In genomic region chr4:76714226-76714625, GRCh38 we compare ENCODE assay signal across 22 cellular contexts.
A peak's percentile ranks its signal among the peaks of the same experiment; 100 is the strongest.
DNase-seq lines count a peak whose midpoint lies in the region; ATAC-seq and TF ChIP-seq lines count a peak whose summit lies in the region.
"Had no signal": no experiment of that assay in that cellular context is flagged by ENCODE, and none has a peak within 500 bp of the region (broad histone marks: within the 10 kb centered on the region; RNA-seq: fewer than 3 reads in every experiment).

No MANE protein-coding gene starts in this region.

- TF ChIP-seq CTCF in mammary epithelial cell (conservative IDR thresholded peaks at IDR 0.05 in 1 of 2, IDR thresholded peaks at IDR 0.05 in 1 of 2; ENCODE audit: extremely low read depth in 1 of 2, insufficient read depth in 1 of 2, low read depth in 1 of 2, low read length in 2 of 2) (no peak), lower lobe of right lung (IDR thresholded peaks at IDR 0.05) (no peak), tibial artery (IDR thresholded peaks at IDR 0.05) (no peak)

- intact Hi-C loops in mammary epithelial cell (cut with micrococcal nuclease) (no loop called here), lower lobe of right lung (cut with DNase I) (no loop called here), tibial artery (cut with DNase I; ENCODE audit: low total_unique reads) (no loop called here)

- WGBS in mammary epithelial cell (ENCODE audit: low coverage, missing lambda C conversion rate): 17% methylated on average over 1 of the region's 1 CpG

- ATAC-seq in HG03342 (IDR thresholded peaks at IDR 0.05; ENCODE audit: unreplicated experiment): peak; percentile 75
- peak; percentile 32 to 42 for ATAC-seq in lower lobe of right lung
- no peak for ATAC-seq in HG03432 (IDR thresholded peaks at IDR 0.05; ENCODE audit: unreplicated experiment)
- ATAC-seq in HG02571 (IDR thresholded peaks at IDR 0.05; ENCODE audit: unreplicated experiment): no peak

- H3K27me3 ChIP-seq in mammary epithelial cell (ENCODE audit: insufficient read depth, low read length): no peaks in the 10 kb centered on the region
- H3K27me3 ChIP-seq in lower lobe of right lung (ENCODE audit: low read depth): no peaks in the 10 kb centered on the region
- no peaks in the 10 kb centered on the region for H3K27me3 ChIP-seq in tibial artery
- H3K27me3 ChIP-seq: BLaER1, SJCRH30 had no signal

- DNase-seq in mammary epithelial cell (no peak), lower lobe of right lung (no peak), tibial artery (no peak)
- DNase-seq in activated CD4-positive, alpha-beta T cell treated with anti-CD3 and anti-CD28 coated beads, Interleukin-2, amount 50 U/mL, for 48 hours: no peak
- DNase-seq: CD4-positive, alpha-beta T cell; COR-L47; DMS 273 treated with DMSO at 0.1 percent for 48 hours; DND-41; GOT3; HCEC 1CT; MV-4-11; NCI-H1694; NCI-H2081; NCI-H2171 treated with DMSO at 0.1 percent for 48 hours; NCI-H524 treated with DMSO at 0.1 percent for 48 hours; OCI-M1; SJCRH30 had no signal

- no peak overlapping the region for H3K9ac ChIP-seq in mammary epithelial cell (ENCODE audit: insufficient read depth, low read length)
- H3K9ac ChIP-seq: BLaER1, KMS-11 had no signal

- no peak overlapping the region for H2AFZ ChIP-seq in mammary epithelial cell (ENCODE audit: low read depth, low read length)

- dilution Hi-C loops in mammary epithelial cell (cut with HindIII; ENCODE audit: low sequenced_read_pairs): no loop called here

- H3K27ac ChIP-seq in mammary epithelial cell (ENCODE audit: insufficient read depth, low read depth, low read length) (peak overlapping the region; percentile 25), lower lobe of right lung (no peak overlapping the region), tibial artery (peak overlapping the region; percentile 48 to 66)
- H3K27ac ChIP-seq: BLaER1, KMS-11, SJCRH30 had no signal

- H3K9me3 ChIP-seq in mammary epithelial cell (replicated peaks; ENCODE audit: insufficient read depth, low read length): no peaks in the 10 kb centered on the region
- H3K9me3 ChIP-seq in lower lobe of right lung: no peaks in the 10 kb centered on the region
- no peaks in the 10 kb centered on the region for H3K9me3 ChIP-seq in tibial artery
- H3K9me3 ChIP-seq: BLaER1, SJCRH30 had no signal

- in situ Hi-C loops in mammary epithelial cell (cut with MboI; ENCODE audit: low sequenced_read_pairs in 2 of 2): no loop called here

- H3K4me3 ChIP-seq in mammary epithelial cell (replicated peaks in 1 of 3; ENCODE audit: insufficient read depth in 1 of 3, low read depth in 2 of 3, low read length in 3 of 3) (no peak overlapping the region), lower lobe of right lung (no peak overlapping the region), tibial artery (no peak overlapping the region)
- H3K4me3 ChIP-seq: BLaER1, SJCRH30 had no signal

- H3K36me3 ChIP-seq in mammary epithelial cell (ENCODE audit: insufficient read depth, low read length) (peaks cover 17% of the 10 kb centered on the region), lower lobe of right lung (peaks cover 16% of the 10 kb centered on the region), tibial artery (peaks cover 7 to 11% (median 8%) of the 10 kb centered on the region in 3 donors)

- peaks cover 63% of the 10 kb centered on the region for H3K79me2 ChIP-seq in mammary epithelial cell (ENCODE audit: insufficient read depth, low read length)

- H3K4me1 ChIP-seq in mammary epithelial cell (ENCODE audit: insufficient read depth, low read length) (peaks cover 18% of the 10 kb centered on the region), lower lobe of right lung (peaks cover 9% of the 10 kb centered on the region), tibial artery (peaks cover 0 to 71% (median 36%) of the 10 kb centered on the region in 4 donors)

- H4K20me1 ChIP-seq in mammary epithelial cell (ENCODE audit: insufficient read depth, low read length): no peaks in the 10 kb centered on the region

- no TSS peak for BruUV-seq in mammary epithelial cell (replicated peaks; lab: Mats Ljungman, UMichigan)

- no peak overlapping the region for H3K4me2 ChIP-seq in mammary epithelial cell (ENCODE audit: insufficient read depth, low read depth, low read length)
- H3K4me2 ChIP-seq: BLaER1, KMS-11 had no signal

- CTCF ChIA-PET in mammary epithelial cell (lab: Charles Lee; ENCODE audit: low non-redundant PET): interaction anchor here (0.6 kb wide), 1 partner anchor 196 kb away, joined by 7 read pairs; no protein-coding TSS in a partner anchor

Comparison
In these comparisons a context has a peak if more than half of its experiments do, and no peak if none do; other contexts are left out.
1. ATAC-seq: peak in HG03342 (single experiment) and lower lobe of right lung (2 of 2); none in HG03432 (single experiment) and HG02571 (single experiment).